ENCODE assay signal across 22 cellular contexts in the genomic region with DNA sequence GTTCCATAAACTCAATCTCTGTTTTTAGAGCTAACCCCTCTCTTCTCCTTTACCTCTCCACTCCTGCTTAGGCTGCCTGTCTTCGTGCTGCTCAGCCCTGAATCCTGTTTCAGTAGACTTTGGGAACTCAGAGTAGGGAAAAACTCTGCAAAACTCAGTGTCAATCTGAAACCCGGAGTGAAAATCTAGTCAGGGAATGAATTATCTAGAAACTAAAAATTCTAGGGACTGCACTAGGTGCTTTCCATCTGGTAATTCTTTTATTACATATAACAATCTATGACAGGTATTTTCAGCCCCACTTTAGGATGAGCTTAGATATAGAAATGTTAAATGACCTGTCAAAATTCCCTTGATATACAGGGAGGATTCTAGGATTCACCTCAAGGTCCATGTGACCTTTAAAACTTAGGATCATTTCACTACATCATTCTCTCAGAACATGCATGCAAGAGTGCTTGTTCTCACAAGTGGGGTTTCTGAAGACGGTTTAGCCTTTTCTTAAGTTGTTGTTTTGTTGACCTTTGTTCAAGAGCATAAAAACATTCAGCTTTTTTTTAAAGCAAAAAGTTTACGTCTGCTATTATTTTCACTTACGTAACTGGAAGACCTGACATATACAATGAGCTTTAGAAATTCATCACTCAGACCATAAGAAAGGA.
DNase-seq lines count a peak whose midpoint lies in the region; ATAC-seq and TF ChIP-seq lines count a peak whose summit lies in the region.
"Had no signal": no experiment of that assay in that cellular context is flagged by ENCODE, and none has a peak within 500 bp of the region (broad histone marks: within the 10 kb centered on the region; RNA-seq: fewer than 3 reads in every experiment).

No MANE protein-coding gene starts in this region.

- H2AK5ac ChIP-seq in mesendoderm (ENCODE audit: low read length) = no peak overlapping the region

- H3K9ac ChIP-seq in OCI-LY3 (ENCODE audit: low read length) (peak overlapping the region; percentile 33; the same call in 1 of the 2 replicates), neural progenitor cell (no peak overlapping the region), mesendoderm (ENCODE audit: low read length) (no peak overlapping the region), Karpas-422 (ENCODE audit: low read length) (no peak overlapping the region)

- H3K36me3 ChIP-seq in OCI-LY3 (replicated peaks; ENCODE audit: low read depth, low read length) (no peaks in the 10 kb centered on the region), neural progenitor cell (no peaks in the 10 kb centered on the region), mesendoderm (ENCODE audit: control insufficient read depth, insufficient read depth, low read length) (no peaks in the 10 kb centered on the region), Karpas-422 (ENCODE audit: insufficient read depth, low read length) (no peaks in the 10 kb centered on the region), OCI-LY7 (ENCODE audit: insufficient read depth, low read length) (no peaks in the 10 kb centered on the region)

- no peak overlapping the region for H3K4ac ChIP-seq in mesendoderm (ENCODE audit: low read depth, low read length)

- no peaks in the 10 kb centered on the region for H3K79me1 ChIP-seq in mesendoderm (ENCODE audit: low read length)

- no TSS peak for BruUV-seq in OCI-LY7 (replicated peaks; lab: Mats Ljungman, UMichigan)

- H3K4me1 Mint-ChIP-seq in natural killer cell treated with Interleukin-12 subunit alpha and Interleukin-12 subunit beta and Interleukin-15 and Interleukin-18, amount 100 ng/mL, for 72 hours (ENCODE audit: low read depth in 2 of 2) = no peaks in the 10 kb centered on the region
- H3K4me1 Mint-ChIP-seq in natural killer cell (no peaks in the 10 kb centered on the region), neural progenitor cell (no peaks in the 10 kb centered on the region)
- H3K4me1 Mint-ChIP-seq: neural crest cell had no signal

- TF ChIP-seq CTCF in natural killer cell (IDR thresholded peaks at IDR 0.05) = no peak
- no peak for TF ChIP-seq CTCF in OCI-LY3 (IDR thresholded peaks at IDR 0.05; ENCODE audit: low read depth, low read length)
- no peak for TF ChIP-seq CTCF in neural progenitor cell (IDR thresholded peaks at IDR 0.05)
- TF ChIP-seq CTCF in OCI-LY7 (conservative IDR thresholded peaks at IDR 0.05; ENCODE audit: low read length) = no peak

- no peak overlapping the region for H3K18ac ChIP-seq in mesendoderm (ENCODE audit: low read length)

- no peak overlapping the region for H4K5ac ChIP-seq in mesendoderm (ENCODE audit: low read length)

- H3K4me3 ChIP-seq in OCI-LY3 (ENCODE audit: low read length) (peak overlapping the region; percentile 34), neural progenitor cell (no peak overlapping the region), mesendoderm (ENCODE audit: low read length) (no peak overlapping the region), Karpas-422 (ENCODE audit: low read length) (no peak overlapping the region), OCI-LY7 (ENCODE audit: low read depth, low read length, poor library complexity, severe bottlenecking) (no peak overlapping the region)
- H3K4me3 ChIP-seq: PC-9 had no signal

- H3K27ac ChIP-seq in OCI-LY3 (ENCODE audit: low read length) (peak overlapping the region; percentile 40; the same call in 1 of the 2 replicates), neural progenitor cell (peak overlapping the region; percentile 51), mesendoderm (ENCODE audit: low read depth, low read length) (no peak overlapping the region), Karpas-422 (ENCODE audit: low read length) (no peak overlapping the region), OCI-LY7 (ENCODE audit: low read depth, low read length, poor library complexity, severe bottlenecking) (no peak overlapping the region)
- H3K27ac ChIP-seq: PC-9 had no signal

- H2BK15ac ChIP-seq in mesendoderm (replicated peaks; ENCODE audit: low read depth) = no peak overlapping the region

- H3K9me2 ChIP-seq in Karpas-422 (replicated peaks; ENCODE audit: insufficient read depth, low read length) (no peaks in the 10 kb centered on the region), OCI-LY7 (ENCODE audit: insufficient read depth, low read length) (no peaks in the 10 kb centered on the region)

- POLR2A ChIA-PET in OCI-LY7 (lab: Charles Lee) = interaction anchor here (0.6 to 1.0 kb wide), 4 partner anchors 9 to 225 kb away, joined by 3 to 8 read pairs (median 3); no protein-coding TSS in a partner anchor

- H3K27me3 ChIP-seq in OCI-LY3 (ENCODE audit: low read depth, low read length) (no peaks in the 10 kb centered on the region), neural progenitor cell (no peaks in the 10 kb centered on the region), mesendoderm (ENCODE audit: insufficient read depth, low read length, poor library complexity) (no peaks in the 10 kb centered on the region), Karpas-422 (ENCODE audit: low read length) (no peaks in the 10 kb centered on the region)

- DNase-seq in natural killer cell treated with Interleukin-12 subunit alpha and Interleukin-12 subunit beta and Interleukin-15 and Interleukin-18, amount 100 ng/mL, for 72 hours (ENCODE audit: low spot score) = no peak
- no peak for DNase-seq in natural killer cell
- DNase-seq in neural progenitor cell (ENCODE audit: low spot score) = no peak
- no peak for DNase-seq in mesendoderm
- DNase-seq in Karpas-422 = no peak
- no peak for DNase-seq in OCI-LY7 (ENCODE audit: low spot score)
- DNase-seq in NCI-H2081 (lab: John Stamatoyannopoulos, UW) = no peak
- DNase-seq: 8988T, DMS79 treated with DMSO at 0.1 percent for 48 hours, hippocampal formation, left ventricle myocardium superior, NCI-H1092 treated with DMSO at 0.1 percent for 48 hours, NCI-H2029 treated with DMSO at 0.1 percent for 48 hours, NCI-H345, NCI-H774, PC-9, SHP77, substantia nigra had no signal

- CTCF ChIA-PET in OCI-LY7 (lab: Charles Lee; ENCODE audit: unreplicated experiment) = no interaction called here

- no CpG with 5 or more reads among the region's 5 CpGs for WGBS in mesendoderm (ENCODE audit: extremely low coverage, insufficient coverage, low lambda C conversion rate)

- no peaks in the 10 kb centered on the region; the same call in 1 of the 2 replicates for H3K9me3 ChIP-seq in OCI-LY3 (ENCODE audit: insufficient read depth, low read length)
- no peaks in the 10 kb centered on the region for H3K9me3 ChIP-seq in neural progenitor cell (ENCODE audit: low read depth)
- H3K9me3 ChIP-seq in Karpas-422 (ENCODE audit: low read length) = no peaks in the 10 kb centered on the region
- no peaks in the 10 kb centered on the region for H3K9me3 ChIP-seq in OCI-LY7 (ENCODE audit: low read length)

- no peak overlapping the region for H3K23ac ChIP-seq in mesendoderm (ENCODE audit: low read length)

- H2AFZ ChIP-seq in OCI-LY3 (ENCODE audit: low read depth, low read length) (peak overlapping the region; percentile 66), neural progenitor cell (replicated peaks) (no peak overlapping the region), Karpas-422 (ENCODE audit: low read length) (no peak overlapping the region), OCI-LY7 (ENCODE audit: low read length) (no peak overlapping the region)
- H2AFZ ChIP-seq: PC-9 had no signal

- peaks cover 9% of the 10 kb centered on the region for H3K36me3 Mint-ChIP-seq in natural killer cell treated with Interleukin-12 subunit alpha and Interleukin-12 subunit beta and Interleukin-15 and Interleukin-18, amount 100 ng/mL, for 72 hours
- peaks cover 16% of the 10 kb centered on the region for H3K36me3 Mint-ChIP-seq in natural killer cell
- H3K36me3 Mint-ChIP-seq in neural progenitor cell = no peaks in the 10 kb centered on the region

- H3K4me3 Mint-ChIP-seq in natural killer cell treated with Interleukin-12 subunit alpha and Interleukin-12 subunit beta and Interleukin-15 and Interleukin-18, amount 100 ng/mL, for 72 hours = peak overlapping the region; percentile 4
- H3K4me3 Mint-ChIP-seq in natural killer cell = no peak overlapping the region
- H3K4me3 Mint-ChIP-seq in neural progenitor cell = no peak overlapping the region
- H3K4me3 Mint-ChIP-seq: neural crest cell had no signal

- no peak overlapping the region for H2BK5ac ChIP-seq in mesendoderm (ENCODE audit: low read length)

- intact Hi-C loops in natural killer cell (cut with micrococcal nuclease) (no loop called here), OCI-LY7 (cut with micrococcal nuclease; ENCODE audit: unreplicated experiment) (no loop called here)

- no peak overlapping the region for H3K27ac Mint-ChIP-seq in natural killer cell treated with Interleukin-12 subunit alpha and Interleukin-12 subunit beta and Interleukin-15 and Interleukin-18, amount 100 ng/mL, for 72 hours
- H3K27ac Mint-ChIP-seq in natural killer cell (no peak overlapping the region), neural progenitor cell (no peak overlapping the region)
- H3K27ac Mint-ChIP-seq: activated naive CD4-positive, alpha-beta T cell treated with anti-CD3 and anti-CD28 coated beads, Interleukin-2, amount 50 U/mL, for 72 hours; progenitor cell of endocrine pancreas had no signal

- no peaks in the 10 kb centered on the region for H3K79me2 ChIP-seq in OCI-LY3 (ENCODE audit: low read length)
- no peaks in the 10 kb centered on the region for H3K79me2 ChIP-seq in neural progenitor cell (ENCODE audit: low read depth)
- H3K79me2 ChIP-seq in mesendoderm (ENCODE audit: control insufficient read depth, insufficient read depth, low read length) = no peaks in the 10 kb centered on the region
- H3K79me2 ChIP-seq in Karpas-422 (ENCODE audit: low read length) = no peaks in the 10 kb centered on the region
- no peaks in the 10 kb centered on the region for H3K79me2 ChIP-seq in OCI-LY7 (ENCODE audit: insufficient read depth, low read depth, low read length)

- H3K4me1 ChIP-seq in OCI-LY3 (ENCODE audit: low read length) (peaks cover 42% of the 10 kb centered on the region), neural progenitor cell (no peaks in the 10 kb centered on the region), mesendoderm (ENCODE audit: control insufficient read depth, low read depth, low read length) (no peaks in the 10 kb centered on the region), Karpas-422 (ENCODE audit: low read length) (no peaks in the 10 kb centered on the region), OCI-LY7 (ENCODE audit: insufficient read depth, low read length, poor library complexity, severe bottlenecking) (no peaks in the 10 kb centered on the region)

- H2BK120ac ChIP-seq in mesendoderm (ENCODE audit: low read depth, low read length) = no peak overlapping the region

- no peaks in the 10 kb centered on the region for H3F3A ChIP-seq in neural progenitor cell (ENCODE audit: low read depth)

- H4K20me1 ChIP-seq in OCI-LY3 (ENCODE audit: insufficient read depth, low read length) (no peaks in the 10 kb centered on the region), neural progenitor cell (ENCODE audit: low read depth) (no peaks in the 10 kb centered on the region), Karpas-422 (ENCODE audit: insufficient read depth, low read depth, low read length) (no peaks in the 10 kb centered on the region), OCI-LY7 (ENCODE audit: insufficient read depth, low read length) (no peaks in the 10 kb centered on the region)

- peaks cover 7% of the 10 kb centered on the region for H3K9me3 Mint-ChIP-seq in natural killer cell treated with Interleukin-12 subunit alpha and Interleukin-12 subunit beta and Interleukin-15 and Interleukin-18, amount 100 ng/mL, for 72 hours
- H3K9me3 Mint-ChIP-seq in natural killer cell (peaks cover 0 to 5% of the 10 kb centered on the region in 2 donors), neural progenitor cell (no peaks in the 10 kb centered on the region)
- H3K9me3 Mint-ChIP-seq: neural crest cell had no signal

- H3K4me2 ChIP-seq in OCI-LY3 (ENCODE audit: low read length) (peak overlapping the region; percentile 73), neural progenitor cell (no peak overlapping the region), mesendoderm (ENCODE audit: low read length) (no peak overlapping the region), Karpas-422 (ENCODE audit: low read depth, low read length, poor library complexity, severe bottlenecking) (no peak overlapping the region), OCI-LY7 (ENCODE audit: low read length) (no peak overlapping the region)
- H3K4me2 ChIP-seq: PC-9 had no signal

- no peak for ATAC-seq in natural killer cell treated with Interleukin-12 subunit alpha and Interleukin-12 subunit beta and Interleukin-15 and Interleukin-18, amount 100 ng/mL, for 72 hours
- ATAC-seq in natural killer cell = no peak
- ATAC-seq: activated naive CD4-positive, alpha-beta T cell treated with anti-CD3 and anti-CD28 coated beads, Interleukin-2, amount 50 U/mL, for 72 hours; left ventricle myocardium superior had no signal

- H3K27me3 Mint-ChIP-seq in natural killer cell treated with Interleukin-12 subunit alpha and Interleukin-12 subunit beta and Interleukin-15 and Interleukin-18, amount 100 ng/mL, for 72 hours = peaks cover 0 to 7% of the 10 kb centered on the region in 2 donors
- H3K27me3 Mint-ChIP-seq in natural killer cell (ENCODE audit: low read depth in 2 of 2) = peaks cover 0 to 4% of the 10 kb centered on the region in 2 donors
- H3K27me3 Mint-ChIP-seq in neural progenitor cell (ENCODE audit: insufficient read depth, low read depth) = no peaks in the 10 kb centered on the region
- H3K27me3 Mint-ChIP-seq: progenitor cell of endocrine pancreas had no signal

- H3K56ac ChIP-seq in mesendoderm (ENCODE audit: low read length) = no peak overlapping the region

- no peak overlapping the region for H4K8ac ChIP-seq in mesendoderm (ENCODE audit: low read depth, low read length)

Comparison
In these comparisons a context has a peak if more than half of its experiments do, and no peak if none do; other contexts are left out.
1. H3K27ac ChIP-seq: peak in OCI-LY3 (single experiment) and neural progenitor cell (single experiment); none in mesendoderm (single experiment), Karpas-422 (single experiment) and OCI-LY7 (single experiment).